Comparison of ENCODE assay signal across 15 cellular contexts in the genomic region with DNA sequence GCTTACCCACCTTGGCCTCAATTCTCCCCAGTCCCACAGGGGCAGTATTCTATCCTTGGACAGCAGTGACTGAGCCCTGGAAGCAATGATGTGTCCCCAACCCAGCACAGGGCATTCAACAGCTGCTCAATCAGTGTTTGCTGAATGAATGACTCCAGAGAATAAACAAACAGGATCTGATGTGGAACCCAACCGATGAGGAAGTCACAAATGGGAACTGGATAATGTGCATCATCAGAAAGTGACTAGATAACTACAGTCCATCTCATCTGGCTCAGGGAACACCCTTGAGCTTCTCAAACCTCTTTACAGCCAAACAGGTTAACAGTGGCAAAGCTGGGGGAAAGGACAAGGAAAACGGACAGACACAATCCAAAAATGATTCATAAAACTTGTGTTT. TPM values are rescaled to one million over a fixed set of nuclear protein-coding genes. Genes with fewer than 3 reads are reported as not detected.
DNase-seq lines count a peak whose midpoint lies in the region; ATAC-seq, FAIRE-seq and TF ChIP-seq lines count a peak whose summit lies in the region.
"Had no signal": no experiment of that assay in that cellular context is flagged by ENCODE, and none has a peak within 500 bp of the region (broad histone marks: within the 10 kb centered on the region; RNA-seq: fewer than 3 reads in every experiment).

No MANE protein-coding gene starts in this region.

- no peaks in the 10 kb centered on the region for H4K20me1 ChIP-seq in neural progenitor cell (ENCODE audit: low read depth)

- H3F3A ChIP-seq in neural progenitor cell (ENCODE audit: low read depth): no peaks in the 10 kb centered on the region

- peaks cover 2% of the 10 kb centered on the region for H3K27me3 Mint-ChIP-seq in neural progenitor cell (ENCODE audit: insufficient read depth, low read depth)

- FAIRE-seq in bronchial epithelial cell (lab: Jason Lieb, UNC): peak; percentile 60
- FAIRE-seq: GM12878, GM18507 had no signal

- TF ChIP-seq CTCF in bronchial epithelial cell (IDR thresholded peaks at IDR 0.05; ENCODE audit: insufficient read depth, low read length, severe bottlenecking) (no peak), neural progenitor cell (IDR thresholded peaks at IDR 0.05) (no peak)

- H3K4me3 Mint-ChIP-seq in neural progenitor cell: no peak overlapping the region

- H3K27ac Mint-ChIP-seq in neural progenitor cell: peak overlapping the region; percentile 19

- H3K4me1 Mint-ChIP-seq in neural progenitor cell: peaks cover 5% of the 10 kb centered on the region

- no peak overlapping the region for H2AFZ ChIP-seq in neural progenitor cell (replicated peaks)

- no peak overlapping the region for H3K4me2 ChIP-seq in neural progenitor cell

- H3K27me3 ChIP-seq in bronchial epithelial cell (ENCODE audit: control insufficient read depth, insufficient read depth, low read length): no peaks in the 10 kb centered on the region
- no peaks in the 10 kb centered on the region for H3K27me3 ChIP-seq in neural progenitor cell

- H3K4me3 ChIP-seq in bronchial epithelial cell (ENCODE audit: low read depth, low read length) (no peak overlapping the region), neural progenitor cell (no peak overlapping the region)
- H3K4me3 ChIP-seq: GM12878, SK-N-MC had no signal

- no peaks in the 10 kb centered on the region for H3K9me3 ChIP-seq in neural progenitor cell (ENCODE audit: low read depth)

- no peak overlapping the region for H3K27ac ChIP-seq in neural progenitor cell

- no peaks in the 10 kb centered on the region for H3K4me1 ChIP-seq in neural progenitor cell

- H3K36me3 ChIP-seq in bronchial epithelial cell (ENCODE audit: control insufficient read depth, insufficient read depth, low read length) (peaks cover 5% of the 10 kb centered on the region), neural progenitor cell (no peaks in the 10 kb centered on the region)

- H3K9ac ChIP-seq in neural progenitor cell: no peak overlapping the region

- peaks cover 19% of the 10 kb centered on the region for H3K36me3 Mint-ChIP-seq in neural progenitor cell

- no peaks in the 10 kb centered on the region for H3K9me3 Mint-ChIP-seq in neural progenitor cell

- DNase-seq in CD1c-positive myeloid dendritic cell (ENCODE audit: extremely low spot score) (peak; percentile 68), DMS53 (lab: John Stamatoyannopoulos, UW) (peak; percentile 62), bronchial epithelial cell (ENCODE audit: low read depth) (no peak), neural progenitor cell (ENCODE audit: low spot score) (no peak)
- DNase-seq: NCI-H1048, NCI-H146, NCI-H2081 treated with DMSO at 0.1 percent for 48 hours, NCI-H526 treated with DMSO at 0.1 percent for 48 hours had no signal

- ATAC-seq in GM18861 (IDR thresholded peaks at IDR 0.05; ENCODE audit: unreplicated experiment): no peak
- ATAC-seq in GM21825 (IDR thresholded peaks at IDR 0.05; ENCODE audit: unreplicated experiment): no peak
- no peak for ATAC-seq in HG03571 (IDR thresholded peaks at IDR 0.05; ENCODE audit: unreplicated experiment)
- ATAC-seq: GM12878, Right ventricle myocardium inferior had no signal

- H3K79me2 ChIP-seq in neural progenitor cell (ENCODE audit: low read depth): no peaks in the 10 kb centered on the region

RNA-seq across cellular contexts. Expression of a gene that starts 8.2 kb away (rescaled TPM):
- total RNA-seq in bronchial epithelial cell (13.8 and 18.4 TPM in 2 replicates), neural progenitor cell (ENCODE audit: low replicate concordance) (5.3 and 6.8 TPM in 2 replicates)

RNA-seq across cellular contexts. Expression of a gene that starts 54.7 kb away (rescaled TPM):
- total RNA-seq in bronchial epithelial cell (42.2 and 47.4 TPM in 2 replicates), neural progenitor cell (ENCODE audit: low replicate concordance) (26.2 and 36.0 TPM in 2 replicates)

Comparison
In these comparisons a context has a peak if more than half of its experiments do, and no peak if none do; other contexts are left out.
1. DNase-seq: peak in CD1c-positive myeloid dendritic cell (single experiment) and DMS53 (single experiment); none in bronchial epithelial cell (single experiment) and neural progenitor cell (single experiment).